7 cellular contexts compared by ENCODE assay signal in genomic region chr1:151946366-151946764, GRCh38. TPM values are rescaled to one million over a fixed set of nuclear protein-coding genes. Genes with fewer than 3 reads are reported as not detected.
DNase-seq lines count a peak whose midpoint lies in the region; ATAC-seq and TF ChIP-seq lines count a peak whose summit lies in the region.

No MANE protein-coding gene starts in this region.

- intact Hi-C loops in psoas muscle (cut with DNase I), result no loop called here

- ATAC-seq in psoas muscle, result no peak
- no peak for ATAC-seq in GM19452 (IDR thresholded peaks at IDR 0.05; ENCODE audit: unreplicated experiment)

- 68 to 86% (median 77%) methylated on average over 2 of the region's 2 CpGs for WGBS in psoas muscle, 3 donors

- H3K9me3 ChIP-seq in psoas muscle, result no peaks in the 10 kb centered on the region

- DNase-seq in HCEC 1CT (peak; percentile 33), NOMO-1 treated with DMSO at 0.1 percent for 48 hours (lab: John Stamatoyannopoulos, UW; ENCODE audit: unreplicated experiment) (peak; percentile 74), dermis blood vessel endothelial cell (peak; percentile 32), psoas muscle (no peak), AG08396 (ENCODE audit: low spot score) (no peak), GF-D8 (lab: John Stamatoyannopoulos, UW) (no peak)

- no peak for TF ChIP-seq CTCF in psoas muscle (IDR thresholded peaks at IDR 0.05)

- H3K4me1 ChIP-seq in psoas muscle, result peaks cover 12% of the 10 kb centered on the region

- H3K36me3 ChIP-seq in psoas muscle (ENCODE audit: insufficient read depth in 1 of 2, low read depth in 1 of 2), result no peaks in the 10 kb centered on the region

- no peak overlapping the region for H3K4me3 ChIP-seq in psoas muscle

- H3K27ac ChIP-seq in psoas muscle, result peak overlapping the region; percentile 46

- peaks cover 0 to 3% (median 0%) of the 10 kb centered on the region in 3 donors for H3K27me3 ChIP-seq in psoas muscle (ENCODE audit: insufficient read depth in 3 of 3, low read length in 2 of 3)

RNA-seq across cellular contexts. Expression of gene THEM4, which starts 37.1 kb away (rescaled TPM):
- 5.1 and 12.1 TPM in 2 replicates for total RNA-seq in dermis blood vessel endothelial cell
- total RNA-seq in psoas muscle, result 10 to 100 TPM; 10.1 to 20.4 (median 13.7) TPM
- polyA plus RNA-seq in psoas muscle, result 10 to 100 TPM; 12.3 to 20.2 (median 16.0) TPM

RNA-seq across cellular contexts. Expression of gene S100A10, which starts 47.3 kb away (rescaled TPM):
- total RNA-seq in dermis blood vessel endothelial cell, result 148 and 239 TPM in 2 replicates
- 100 to 1,000 TPM in 1 of 4 donors, 10 to 100 TPM in 3; 41.8 to 150 (median 59.9) TPM for total RNA-seq in psoas muscle
- polyA plus RNA-seq in psoas muscle, result 100 to 1,000 TPM in 1 of 3 donors, 10 to 100 TPM in 2; 30.5 to 414 (median 61.6) TPM

Comparison
In these comparisons a context has a peak if more than half of its experiments do, and no peak if none do; other contexts are left out.
1. DNase-seq: peak in HCEC 1CT (single experiment), NOMO-1 treated with DMSO at 0.1 percent for 48 hours (single experiment) and dermis blood vessel endothelial cell (single experiment); none in psoas muscle (0 of 2), AG08396 (single experiment) and GF-D8 (single experiment).